ENCODE assay signal across 8 cellular contexts in the genomic region with DNA sequence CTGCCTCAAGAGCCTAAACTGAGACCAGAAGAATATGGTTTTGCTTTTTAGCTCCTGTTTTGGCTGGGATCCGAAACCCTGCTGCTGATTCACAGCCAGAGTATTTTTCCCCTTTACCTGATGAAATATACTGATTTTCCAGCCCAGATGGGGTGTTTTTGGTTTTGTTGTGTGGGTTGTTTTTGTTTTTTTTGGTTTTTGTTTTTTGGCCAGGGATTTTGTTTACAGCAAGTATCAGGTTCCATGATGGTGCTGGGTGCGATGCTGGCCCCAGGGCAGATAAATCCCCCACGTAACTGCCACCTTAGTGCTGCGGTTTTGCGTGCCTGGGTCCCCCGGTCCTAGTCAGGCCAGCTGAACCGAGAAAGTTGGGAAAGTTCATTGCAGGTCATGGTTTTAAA.
DNase-seq lines count a peak whose midpoint lies in the region; ATAC-seq and TF ChIP-seq lines count a peak whose summit lies in the region.

No MANE protein-coding gene starts in this region.

- TF ChIP-seq CTCF in VCaP (conservative IDR thresholded peaks at IDR 0.05): no peak

- ATAC-seq in left ventricle myocardium superior (no peak), GM18517 (IDR thresholded peaks at IDR 0.05; ENCODE audit: unreplicated experiment) (no peak), GM21526 (IDR thresholded peaks at IDR 0.05; ENCODE audit: low FRiP score, unreplicated experiment) (no peak), GM21619 (IDR thresholded peaks at IDR 0.05; ENCODE audit: unreplicated experiment) (no peak)

- peak overlapping the region; percentile 100 for H3K27ac ChIP-seq in VCaP
- H3K27ac ChIP-seq in skin epidermis: peak overlapping the region in 20 of 21 experiments; percentile 31 to 95 (median 80)

- in situ Hi-C loops in G401 (cut with HindIII; ENCODE audit: low sequenced_read_pairs): no loop called here

- DNase-seq in G401 (ENCODE audit: low spot score) (peak; percentile 84), left ventricle myocardium superior (peak; percentile 48), NCI-H1436 treated with DMSO at 0.1 percent for 48 hours (lab: John Stamatoyannopoulos, UW) (no peak)

- H3K4me3 ChIP-seq in skin epidermis: peak overlapping the region in 1 of 7 experiments; percentile 22

- intact Hi-C loops in left ventricle myocardium superior (cut with micrococcal nuclease): no loop called here
